Comparison of ENCODE assay signal across 18 cellular contexts in genomic region chr7:28060371-28060950, GRCh38.
"Had no signal": no experiment of that assay in that cellular context is flagged by ENCODE, and none has a peak within 500 bp of the region (broad histone marks: within the 10 kb centered on the region; RNA-seq: fewer than 3 reads in every experiment).

No MANE protein-coding gene starts in this region.

- H3K9me3 Mint-ChIP-seq: activated naive CD4-positive, alpha-beta T cell treated with anti-CD3 and anti-CD28 coated beads for 36 hours; immature natural killer cell; natural killer cell; stimulated activated effector memory CD8-positive, alpha-beta T cell treated with anti-CD3 and anti-CD28 coated beads, Interleukin-12 subunit alpha, Interleukin-12 subunit beta, amount 100 ng/mL, for 72 hours had no signal

- H3K36me3 Mint-ChIP-seq: natural killer cell; stimulated activated effector memory CD8-positive, alpha-beta T cell treated with anti-CD3 and anti-CD28 coated beads, Interleukin-12 subunit alpha, Interleukin-12 subunit beta, amount 100 ng/mL, for 72 hours had no signal

- H3K4me3 Mint-ChIP-seq: activated CD8-positive, alpha-beta T cell treated with anti-CD3 and anti-CD28 coated beads, Interleukin-2, amount 10 ng/mL, durations not matched to agents 7 days and 5 days; activated naive CD4-positive, alpha-beta T cell treated with anti-CD3 and anti-CD28 coated beads for 36 hours; activated T-cell treated with anti-CD3 and anti-CD28 coated beads, Interleukin-2, amount 50 U/mL, for 4 hours; immature natural killer cell; natural killer cell; stimulated activated effector memory CD8-positive, alpha-beta T cell treated with anti-CD3 and anti-CD28 coated beads, Interleukin-12 subunit alpha, Interleukin-12 subunit beta, amount 100 ng/mL, for 72 hours had no signal

- H3K27me3 ChIP-seq: breast epithelium, gastrocnemius medialis, heart left ventricle, neutrophil had no signal

- H3K36me3 ChIP-seq: breast epithelium, gastrocnemius medialis, heart left ventricle, neutrophil, thoracic aorta had no signal

- ATAC-seq: activated CD8-positive, alpha-beta T cell treated with anti-CD3 and anti-CD28 coated beads, Interleukin-2, amount 10 ng/mL, durations not matched to agents 7 days and 5 days; activated T-cell treated with anti-CD3 and anti-CD28 coated beads, Interleukin-2, amount 50 U/mL, for 4 hours; gastrocnemius medialis; heart left ventricle; natural killer cell; stimulated activated effector memory CD8-positive, alpha-beta T cell treated with anti-CD3 and anti-CD28 coated beads, Interleukin-12 subunit alpha, Interleukin-12 subunit beta, amount 100 ng/mL, for 72 hours had no signal

- H3K27ac Mint-ChIP-seq: activated CD8-positive, alpha-beta T cell treated with anti-CD3 and anti-CD28 coated beads, Interleukin-2, amount 10 ng/mL, durations not matched to agents 7 days and 5 days; activated naive CD4-positive, alpha-beta T cell treated with anti-CD3 and anti-CD28 coated beads for 36 hours; stimulated activated effector memory CD8-positive, alpha-beta T cell treated with anti-CD3 and anti-CD28 coated beads, Interleukin-12 subunit alpha, Interleukin-12 subunit beta, amount 100 ng/mL, for 72 hours had no signal

- H3K27ac ChIP-seq: breast epithelium, coronary artery, gastrocnemius medialis, heart left ventricle, neutrophil, skin epidermis, thoracic aorta had no signal

- DNase-seq: activated CD4-positive, alpha-beta T cell treated with anti-CD3 and anti-CD28 coated beads for 4 hours; activated CD8-positive, alpha-beta T cell treated with anti-CD3 and anti-CD28 coated beads, Interleukin-2, amount 10 ng/mL, durations not matched to agents 7 days and 5 days; activated naive CD4-positive, alpha-beta T cell treated with anti-CD3 and anti-CD28 coated beads for 36 hours; activated T-cell treated with anti-CD3 and anti-CD28 coated beads, Interleukin-2, amount 50 U/mL, for 4 hours; erythroblast; gastrocnemius medialis; heart left ventricle; immature natural killer cell; kidney glomerular epithelial cell; mesenchymal stem cell; natural killer cell; stimulated activated CD4-positive, alpha-beta T cell treated with anti-CD3 and anti-CD28 coated beads, Interleukin-4, amount 100 ng/mL, for 1 hour had no signal

- H3K9me3 ChIP-seq: breast epithelium, gastrocnemius medialis, heart left ventricle, neutrophil, thoracic aorta had no signal

- H3K4me3 ChIP-seq: breast epithelium, coronary artery, gastrocnemius medialis, heart left ventricle, skin epidermis, thoracic aorta had no signal
